8 cellular contexts compared by ENCODE assay signal in genomic region chr4:183249854-183250253, GRCh38.
DNase-seq lines count a peak whose midpoint lies in the region; ATAC-seq, FAIRE-seq and TF ChIP-seq lines count a peak whose summit lies in the region.

No MANE protein-coding gene starts in this region.

- no peaks in the 10 kb centered on the region for H3K27me3 Mint-ChIP-seq in activated naive CD4-positive, alpha-beta T cell treated with anti-CD3 and anti-CD28 coated beads, Interleukin-2, amount 10 ng/mL, durations not matched to agents 7 days and 5 days

- no peaks in the 10 kb centered on the region for H3K27me3 ChIP-seq in Loucy (ENCODE audit: insufficient read depth, low read length, poor library complexity, severe bottlenecking)

- H3K36me3 Mint-ChIP-seq in activated naive CD4-positive, alpha-beta T cell treated with anti-CD3 and anti-CD28 coated beads, Interleukin-2, amount 10 ng/mL, durations not matched to agents 7 days and 5 days: no peaks in the 10 kb centered on the region

- ATAC-seq in GM21390 (IDR thresholded peaks at IDR 0.05; ENCODE audit: unreplicated experiment): no peak

- H3K9me2 ChIP-seq in Loucy (replicated peaks; ENCODE audit: low read depth, low read length): no peaks in the 10 kb centered on the region

- no peak overlapping the region for H3K9ac ChIP-seq in Loucy (ENCODE audit: low read depth, low read length, poor library complexity, severe bottlenecking)

- no peak overlapping the region for H3K4me3 Mint-ChIP-seq in activated naive CD4-positive, alpha-beta T cell treated with anti-CD3 and anti-CD28 coated beads, Interleukin-2, amount 10 ng/mL, durations not matched to agents 7 days and 5 days

- H4K20me1 ChIP-seq in Loucy (ENCODE audit: insufficient read depth, low read length, poor library complexity, severe bottlenecking): no peaks in the 10 kb centered on the region

- TF ChIP-seq CTCF in GM12865 (IDR thresholded peaks at IDR 0.05; ENCODE audit: insufficient read depth, low read depth, low read length, missing control alignments) (peak; percentile 15), Loucy (conservative IDR thresholded peaks at IDR 0.05; ENCODE audit: low read length) (peak; percentile 63)

- H3K27ac Mint-ChIP-seq in activated naive CD4-positive, alpha-beta T cell treated with anti-CD3 and anti-CD28 coated beads, Interleukin-2, amount 10 ng/mL, durations not matched to agents 7 days and 5 days: no peak overlapping the region

- H3K4me3 ChIP-seq in GM12865 (ENCODE audit: low read depth, low read length) (no peak overlapping the region), Loucy (ENCODE audit: low read length, poor library complexity, severe bottlenecking) (no peak overlapping the region)

- DNase-seq in AG08395 (ENCODE audit: low spot score) (peak; percentile 38), GM12865 (ENCODE audit: low read depth) (peak; percentile 20), kidney tubule cell (ENCODE audit: low spot score) (peak; percentile 69), RCC 7860 (ENCODE audit: low spot score) (no peak)
- peak; percentile 34 for DNase-seq in activated naive CD4-positive, alpha-beta T cell treated with anti-CD3 and anti-CD28 coated beads, Interleukin-2, amount 10 ng/mL, durations not matched to agents 7 days and 5 days
- no peak for DNase-seq in activated effector memory CD4-positive, alpha-beta T cell treated with anti-CD3 and anti-CD28 coated beads, Interleukin-2, amount 50 U/mL, for 16 hours

- no peaks in the 10 kb centered on the region for H3K36me3 ChIP-seq in Loucy (ENCODE audit: insufficient read depth, low read length)

- H3K9me3 ChIP-seq in Loucy (ENCODE audit: insufficient read depth, low read depth, low read length): no peaks in the 10 kb centered on the region

- no peaks in the 10 kb centered on the region for H3K4me1 Mint-ChIP-seq in activated naive CD4-positive, alpha-beta T cell treated with anti-CD3 and anti-CD28 coated beads, Interleukin-2, amount 10 ng/mL, durations not matched to agents 7 days and 5 days

- H3K79me2 ChIP-seq in Loucy (ENCODE audit: insufficient read depth, low read length): no peaks in the 10 kb centered on the region

- H3K4me1 ChIP-seq in Loucy (ENCODE audit: insufficient read depth, low read length, poor library complexity, severe bottlenecking): peaks cover 5% of the 10 kb centered on the region

- peak overlapping the region; percentile 61; the same call in 1 of the 2 replicates for H2AFZ ChIP-seq in Loucy (ENCODE audit: low read length)

- CTCF ChIA-PET in activated naive CD4-positive, alpha-beta T cell treated with anti-CD3 and anti-CD28 coated beads, Interleukin-2, amount 10 ng/mL, durations not matched to agents 7 days and 5 days (lab: Charles Lee): interaction anchor here (1.3 to 5.9 kb wide), 8 partner anchors 10 to 311 kb away, joined by 3 to 42 read pairs (median 10); no protein-coding TSS in a partner anchor

- no peak for FAIRE-seq in RCC 7860 (lab: Jason Lieb, UNC)

- H3K4me2 ChIP-seq in Loucy (ENCODE audit: low read depth, low read length, poor library complexity, severe bottlenecking): no peak overlapping the region

- no peaks in the 10 kb centered on the region for H3F3A ChIP-seq in Loucy (ENCODE audit: low read depth)

- H3K9me3 Mint-ChIP-seq in activated naive CD4-positive, alpha-beta T cell treated with anti-CD3 and anti-CD28 coated beads, Interleukin-2, amount 10 ng/mL, durations not matched to agents 7 days and 5 days: no peaks in the 10 kb centered on the region

Comparison
In these comparisons a context has a peak if more than half of its experiments do, and no peak if none do; other contexts are left out.
1. DNase-seq: peak in AG08395 (single experiment), GM12865 (single experiment), activated naive CD4-positive, alpha-beta T cell treated with anti-CD3 and anti-CD28 coated beads, Interleukin-2, amount 10 ng/mL, durations not matched to agents 7 days and 5 days (single experiment) and kidney tubule cell (single experiment); none in RCC 7860 (single experiment) and activated effector memory CD4-positive, alpha-beta T cell treated with anti-CD3 and anti-CD28 coated beads, Interleukin-2, amount 50 U/mL, for 16 hours (single experiment).